ENCODE assay signal across 1 cellular context in the genomic region with DNA sequence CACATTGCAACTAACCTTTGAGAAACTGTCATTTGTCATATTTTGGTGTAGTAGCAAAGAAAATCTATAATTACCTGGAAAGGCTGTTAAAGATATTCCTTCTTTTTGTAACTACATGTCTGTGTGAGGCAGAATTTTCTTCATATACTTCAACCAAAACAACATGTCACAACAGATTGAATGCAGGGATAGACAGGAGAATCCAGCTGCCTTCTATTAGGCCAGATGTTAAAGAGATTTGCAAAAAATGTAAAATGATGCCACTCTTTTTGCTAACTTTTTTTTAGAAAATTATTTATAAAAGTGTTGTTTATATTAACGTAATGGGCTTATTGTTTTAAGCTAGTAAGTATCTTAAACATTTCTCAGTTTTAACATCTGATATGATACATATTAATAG.
TF ChIP-seq lines count a peak whose summit lies in the region.

No MANE protein-coding gene starts in this region.

TF ChIP-seq in K562, 482 proteins besides CTCF, POLR2A, EP300 and RAD21:
- no peak for TF ChIP-seq ZSCAN32 (CRISPR knock-in tag; IDR thresholded peaks at IDR 0.05)
- no peak for TF ChIP-seq ZNF586 (CRISPR knock-in tag; conservative IDR thresholded peaks at IDR 0.05)
- TF ChIP-seq CREBBP (IDR thresholded peaks at IDR 0.05; ENCODE audit: low read depth, low read length): no peak
- TF ChIP-seq DPF2 (IDR thresholded peaks at IDR 0.05): no peak
- no peak for TF ChIP-seq ZNF165 (CRISPR knock-in tag; IDR thresholded peaks at IDR 0.05; ENCODE audit: borderline replicate concordance)
- TF ChIP-seq ZNF695 (CRISPR knock-in tag; IDR thresholded peaks at IDR 0.05): no peak
- TF ChIP-seq ZC3H4 (CRISPR knock-in tag; IDR thresholded peaks at IDR 0.05; ENCODE audit: borderline replicate concordance): no peak
- TF ChIP-seq, protein P1, sequence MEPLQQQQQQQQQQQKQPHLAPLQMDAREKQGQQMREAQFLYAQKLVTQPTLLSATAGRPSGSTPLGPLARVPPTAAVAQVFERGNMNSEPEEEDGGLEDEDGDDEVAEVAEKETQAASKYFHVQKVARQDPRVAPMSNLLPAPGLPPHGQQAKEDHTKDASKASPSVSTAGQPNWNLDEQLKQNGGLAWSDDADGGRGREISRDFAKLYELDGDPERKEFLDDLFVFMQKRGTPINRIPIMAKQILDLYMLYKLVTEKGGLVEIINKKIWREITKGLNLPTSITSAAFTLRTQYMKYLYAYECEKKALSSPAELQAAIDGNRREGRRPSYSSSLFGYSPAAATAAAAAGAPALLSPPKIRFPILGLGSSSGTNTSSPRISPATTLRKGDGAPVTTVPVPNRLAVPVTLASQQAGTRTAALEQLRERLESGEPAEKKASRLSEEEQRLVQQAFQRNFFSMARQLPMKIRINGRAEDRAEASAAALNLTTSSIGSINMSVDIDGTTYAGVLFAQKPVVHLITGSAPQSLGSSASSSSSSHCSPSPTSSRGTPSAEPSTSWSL (CRISPR knock-in tag; IDR thresholded peaks at IDR 0.05; ENCODE audit: borderline replicate concordance): no peak
- TF ChIP-seq ZNF707 (CRISPR knock-in tag; conservative IDR thresholded peaks at IDR 0.05): no peak
- no peak for TF ChIP-seq KHSRP (IDR thresholded peaks at IDR 0.05)
- TF ChIP-seq, protein P2, sequence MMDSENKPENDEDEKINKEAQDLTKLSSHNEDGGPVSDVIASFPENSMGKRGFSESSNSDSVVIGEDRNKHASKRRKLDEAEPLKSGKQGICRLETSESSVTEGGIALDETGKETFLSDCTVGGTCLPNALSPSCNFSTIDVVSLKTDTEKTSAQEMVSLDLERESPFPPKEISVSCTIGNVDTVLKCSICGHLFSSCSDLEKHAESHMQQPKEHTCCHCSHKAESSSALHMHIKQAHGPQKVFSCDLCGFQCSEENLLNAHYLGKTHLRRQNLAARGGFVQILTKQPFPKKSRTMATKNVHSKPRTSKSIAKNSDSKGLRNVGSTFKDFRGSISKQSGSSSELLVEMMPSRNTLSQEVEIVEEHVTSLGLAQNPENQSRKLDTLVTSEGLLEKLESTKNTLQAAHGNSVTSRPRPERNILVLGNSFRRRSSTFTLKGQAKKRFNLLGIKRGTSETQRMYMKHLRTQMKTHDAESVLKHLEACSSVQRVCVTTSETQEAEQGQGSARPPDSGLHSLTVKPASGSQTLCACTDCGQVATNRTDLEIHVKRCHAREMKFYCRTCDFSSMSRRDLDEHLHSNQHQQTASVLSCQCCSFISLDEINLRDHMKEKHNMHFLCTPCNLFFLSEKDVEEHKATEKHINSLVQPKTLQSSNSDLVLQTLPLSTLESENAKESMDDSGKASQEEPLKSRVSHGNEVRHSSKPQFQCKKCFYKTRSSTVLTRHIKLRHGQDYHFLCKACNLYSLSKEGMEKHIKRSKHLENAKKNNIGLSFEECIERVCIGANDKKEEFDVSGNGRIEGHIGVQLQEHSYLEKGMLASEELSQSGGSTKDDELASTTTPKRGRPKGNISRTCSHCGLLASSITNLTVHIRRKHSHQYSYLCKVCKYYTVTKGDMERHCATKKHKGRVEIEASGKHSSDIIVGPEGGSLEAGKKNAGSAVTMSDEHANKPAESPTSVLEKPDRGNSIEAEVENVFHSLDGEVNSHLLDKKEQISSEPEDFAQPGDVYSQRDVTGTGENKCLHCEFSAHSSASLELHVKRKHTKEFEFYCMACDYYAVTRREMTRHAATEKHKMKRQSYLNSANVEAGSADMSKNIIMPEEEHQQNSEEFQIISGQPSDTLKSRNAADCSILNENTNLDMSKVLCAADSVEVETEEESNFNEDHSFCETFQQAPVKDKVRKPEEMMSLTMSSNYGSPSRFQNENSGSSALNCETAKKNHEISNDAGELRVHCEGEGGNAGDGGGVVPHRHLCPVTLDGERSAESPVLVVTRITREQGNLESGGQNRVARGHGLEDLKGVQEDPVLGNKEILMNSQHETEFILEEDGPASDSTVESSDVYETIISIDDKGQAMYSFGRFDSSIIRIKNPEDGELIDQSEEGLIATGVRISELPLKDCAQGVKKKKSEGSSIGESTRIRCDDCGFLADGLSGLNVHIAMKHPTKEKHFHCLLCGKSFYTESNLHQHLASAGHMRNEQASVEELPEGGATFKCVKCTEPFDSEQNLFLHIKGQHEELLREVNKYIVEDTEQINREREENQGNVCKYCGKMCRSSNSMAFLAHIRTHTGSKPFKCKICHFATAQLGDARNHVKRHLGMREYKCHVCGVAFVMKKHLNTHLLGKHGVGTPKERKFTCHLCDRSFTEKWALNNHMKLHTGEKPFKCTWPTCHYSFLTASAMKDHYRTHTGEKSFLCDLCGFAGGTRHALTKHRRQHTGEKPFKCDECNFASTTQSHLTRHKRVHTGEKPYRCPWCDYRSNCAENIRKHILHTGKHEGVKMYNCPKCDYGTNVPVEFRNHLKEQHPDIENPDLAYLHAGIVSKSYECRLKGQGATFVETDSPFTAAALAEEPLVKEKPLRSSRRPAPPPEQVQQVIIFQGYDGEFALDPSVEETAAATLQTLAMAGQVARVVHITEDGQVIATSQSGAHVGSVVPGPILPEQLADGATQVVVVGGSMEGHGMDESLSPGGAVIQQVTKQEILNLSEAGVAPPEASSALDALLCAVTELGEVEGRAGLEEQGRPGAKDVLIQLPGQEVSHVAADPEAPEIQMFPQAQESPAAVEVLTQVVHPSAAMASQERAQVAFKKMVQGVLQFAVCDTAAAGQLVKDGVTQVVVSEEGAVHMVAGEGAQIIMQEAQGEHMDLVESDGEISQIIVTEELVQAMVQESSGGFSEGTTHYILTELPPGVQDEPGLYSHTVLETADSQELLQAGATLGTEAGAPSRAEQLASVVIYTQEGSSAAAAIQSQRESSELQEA (IDR thresholded peaks at IDR 0.05; ENCODE audit: low read depth): no peak
- TF ChIP-seq MCM3 (IDR thresholded peaks at IDR 0.05): no peak
- no peak for TF ChIP-seq KAT8 (IDR thresholded peaks at IDR 0.05; ENCODE audit: low read depth)
- TF ChIP-seq ZNF551 (CRISPR knock-in tag; IDR thresholded peaks at IDR 0.05): no peak
- TF ChIP-seq, protein P3, sequence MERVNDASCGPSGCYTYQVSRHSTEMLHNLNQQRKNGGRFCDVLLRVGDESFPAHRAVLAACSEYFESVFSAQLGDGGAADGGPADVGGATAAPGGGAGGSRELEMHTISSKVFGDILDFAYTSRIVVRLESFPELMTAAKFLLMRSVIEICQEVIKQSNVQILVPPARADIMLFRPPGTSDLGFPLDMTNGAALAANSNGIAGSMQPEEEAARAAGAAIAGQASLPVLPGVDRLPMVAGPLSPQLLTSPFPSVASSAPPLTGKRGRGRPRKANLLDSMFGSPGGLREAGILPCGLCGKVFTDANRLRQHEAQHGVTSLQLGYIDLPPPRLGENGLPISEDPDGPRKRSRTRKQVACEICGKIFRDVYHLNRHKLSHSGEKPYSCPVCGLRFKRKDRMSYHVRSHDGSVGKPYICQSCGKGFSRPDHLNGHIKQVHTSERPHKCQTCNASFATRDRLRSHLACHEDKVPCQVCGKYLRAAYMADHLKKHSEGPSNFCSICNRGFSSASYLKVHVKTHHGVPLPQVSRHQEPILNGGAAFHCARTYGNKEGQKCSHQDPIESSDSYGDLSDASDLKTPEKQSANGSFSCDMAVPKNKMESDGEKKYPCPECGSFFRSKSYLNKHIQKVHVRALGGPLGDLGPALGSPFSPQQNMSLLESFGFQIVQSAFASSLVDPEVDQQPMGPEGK (CRISPR knock-in tag; IDR thresholded peaks at IDR 0.05; ENCODE audit: borderline replicate concordance): no peak
